ENCODE assay signal across 9 cellular contexts in the genomic region with DNA sequence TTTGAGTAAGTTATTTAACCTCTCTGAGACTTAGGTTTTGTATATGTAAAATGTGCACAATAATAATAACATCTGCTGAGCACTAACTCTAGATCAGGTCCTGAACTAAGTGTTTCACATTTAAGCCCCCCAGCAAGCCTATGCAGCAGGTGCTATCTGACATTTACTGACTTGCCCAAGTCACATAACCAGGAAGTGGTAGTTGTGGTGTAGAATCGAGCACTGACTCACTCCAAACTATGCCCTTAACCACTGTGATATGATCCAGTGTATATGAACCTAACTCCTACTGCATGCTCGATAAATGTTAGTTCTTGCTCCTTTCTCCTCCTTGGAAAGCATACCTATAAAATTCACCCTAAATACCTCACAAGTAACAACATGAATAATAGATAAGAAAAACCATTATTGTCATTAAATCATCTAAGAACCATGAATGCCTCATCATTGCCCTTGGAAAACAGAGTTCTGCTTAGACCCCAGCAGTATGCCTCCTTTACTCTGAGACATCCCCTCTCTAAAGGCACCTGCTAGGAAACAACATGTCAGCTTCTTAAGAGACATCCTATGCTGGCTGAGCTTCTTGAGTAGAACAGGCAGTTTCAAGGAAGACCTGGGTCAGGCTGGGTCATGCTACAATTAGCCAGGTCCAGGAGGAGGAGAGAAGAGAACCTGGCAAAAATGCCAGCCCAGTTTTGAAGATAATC. TPM values are rescaled to one million over a fixed set of nuclear protein-coding genes. Genes with fewer than 3 reads are reported as not detected.
DNase-seq lines count a peak whose midpoint lies in the region; ATAC-seq lines count a peak whose summit lies in the region.
"Had no signal": no experiment of that assay in that cellular context is flagged by ENCODE, and none has a peak within 500 bp of the region (broad histone marks: within the 10 kb centered on the region; RNA-seq: fewer than 3 reads in every experiment).

No MANE protein-coding gene starts in this region.

- peaks cover 40% of the 10 kb centered on the region for H3K27me3 Mint-ChIP-seq in CD4-positive, CD25-positive, alpha-beta regulatory T cell
- peaks cover 57% of the 10 kb centered on the region for H3K27me3 Mint-ChIP-seq in activated T-cell treated with anti-CD3 and anti-CD28 coated beads, Interleukin-2, amount 50 U/mL, for 24 hours

- peak overlapping the region in 2 of 4 donors; percentile 0 to 8 for H3K4me3 Mint-ChIP-seq in CD4-positive, CD25-positive, alpha-beta regulatory T cell
- no peak overlapping the region for H3K4me3 Mint-ChIP-seq in activated T-cell treated with anti-CD3 and anti-CD28 coated beads, Interleukin-2, amount 50 U/mL, for 24 hours
- H3K4me3 Mint-ChIP-seq: dendritic cell treated with granulocyte-macrophage colony-stimulating factor and Interleukin-4, amounts not matched to agents 40 ng/mL and 50 ng/mL, for 4 days had no signal

- H3K27ac Mint-ChIP-seq in CD4-positive, CD25-positive, alpha-beta regulatory T cell, result no peak overlapping the region
- peak overlapping the region; percentile 75 for H3K27ac Mint-ChIP-seq in activated T-cell treated with anti-CD3 and anti-CD28 coated beads, Interleukin-2, amount 50 U/mL, for 24 hours
- H3K27ac Mint-ChIP-seq: dendritic cell treated with granulocyte-macrophage colony-stimulating factor and Interleukin-4, amounts not matched to agents 40 ng/mL and 50 ng/mL, for 4 days had no signal

- H3K36me3 ChIP-seq in CD4-positive, CD25-positive, alpha-beta regulatory T cell (ENCODE audit: control insufficient read depth, insufficient read depth, low read length), result no peaks in the 10 kb centered on the region

- no peak overlapping the region for H3K27ac ChIP-seq in CD4-positive, CD25-positive, alpha-beta regulatory T cell (ENCODE audit: insufficient read depth, low read length, poor library complexity, severe bottlenecking)

- H3K36me3 Mint-ChIP-seq in CD4-positive, CD25-positive, alpha-beta regulatory T cell, result no peaks in the 10 kb centered on the region
- no peaks in the 10 kb centered on the region for H3K36me3 Mint-ChIP-seq in activated T-cell treated with anti-CD3 and anti-CD28 coated beads, Interleukin-2, amount 50 U/mL, for 24 hours (ENCODE audit: low read depth)

- no peaks in the 10 kb centered on the region for H3K9me3 ChIP-seq in CD4-positive, CD25-positive, alpha-beta regulatory T cell (ENCODE audit: control insufficient read depth in 2 of 2, low read length in 2 of 2)

- peaks cover 20% of the 10 kb centered on the region for H3K27me3 ChIP-seq in CD4-positive, CD25-positive, alpha-beta regulatory T cell (ENCODE audit: control insufficient read depth, insufficient read depth, low read length)

- peak in 2 of 3 donors; percentile 19 to 79 for DNase-seq in CD4-positive, CD25-positive, alpha-beta regulatory T cell
- no peak for DNase-seq in activated T-cell treated with anti-CD3 and anti-CD28 coated beads, Interleukin-2, amount 50 U/mL, for 24 hours
- DNase-seq in stimulated activated CD8-positive, alpha-beta memory T cell treated with anti-CD3 and anti-CD28 coated beads, Interleukin-7, amount 100 ng/mL, for 4 hours (ENCODE audit: low read depth in 2 of 2), result peak; percentile 12 to 23
- no peak for DNase-seq in CD1c-positive myeloid dendritic cell (ENCODE audit: extremely low spot score)
- DNase-seq in NCI-H2227 (lab: John Stamatoyannopoulos, UW; ENCODE audit: unreplicated experiment), result no peak
- no peak for DNase-seq in NCI-H1436 treated with DMSO at 0.1 percent for 48 hours (lab: John Stamatoyannopoulos, UW)

- peaks cover 36% of the 10 kb centered on the region for H3K4me1 ChIP-seq in CD4-positive, CD25-positive, alpha-beta regulatory T cell (ENCODE audit: control insufficient read depth, insufficient read depth, low read length, poor library complexity, severe bottlenecking)

- peaks cover 0 to 2% (median 0%) of the 10 kb centered on the region in 7 donors for H3K9me3 Mint-ChIP-seq in CD4-positive, CD25-positive, alpha-beta regulatory T cell
- no peaks in the 10 kb centered on the region for H3K9me3 Mint-ChIP-seq in activated T-cell treated with anti-CD3 and anti-CD28 coated beads, Interleukin-2, amount 50 U/mL, for 24 hours
- H3K9me3 Mint-ChIP-seq: dendritic cell treated with granulocyte-macrophage colony-stimulating factor and Interleukin-4, amounts not matched to agents 40 ng/mL and 50 ng/mL, for 4 days had no signal

- H3K4me3 ChIP-seq in CD4-positive, CD25-positive, alpha-beta regulatory T cell (ENCODE audit: low read depth, low read length), result no peak overlapping the region

- ATAC-seq in CD4-positive, CD25-positive, alpha-beta regulatory T cell (ENCODE audit: low read depth in 2 of 2), result peak; percentile 80 to 82
- ATAC-seq in GM19438 (IDR thresholded peaks at IDR 0.05; ENCODE audit: low read depth, unreplicated experiment), result peak; percentile 68
- peak; percentile 77 for ATAC-seq in HG03432 (IDR thresholded peaks at IDR 0.05; ENCODE audit: unreplicated experiment)

- peaks cover 12 to 42% (median 27%) of the 10 kb centered on the region in 4 donors for H3K4me1 Mint-ChIP-seq in CD4-positive, CD25-positive, alpha-beta regulatory T cell
- H3K4me1 Mint-ChIP-seq in activated T-cell treated with anti-CD3 and anti-CD28 coated beads, Interleukin-2, amount 50 U/mL, for 24 hours (ENCODE audit: low read depth), result peaks cover 46% of the 10 kb centered on the region

RNA-seq across cellular contexts. Expression of gene SHC4, which starts 3.0 kb away (rescaled TPM):
- not detected for total RNA-seq in CD4-positive, CD25-positive, alpha-beta regulatory T cell
- not detected for polyA plus RNA-seq in CD4-positive, CD25-positive, alpha-beta regulatory T cell

Comparison
In these comparisons a context has a peak if more than half of its experiments do, and no peak if none do; other contexts are left out.
1. DNase-seq: peak in CD4-positive, CD25-positive, alpha-beta regulatory T cell (2 of 3) and stimulated activated CD8-positive, alpha-beta memory T cell treated with anti-CD3 and anti-CD28 coated beads, Interleukin-7, amount 100 ng/mL, for 4 hours (2 of 2); none in activated T-cell treated with anti-CD3 and anti-CD28 coated beads, Interleukin-2, amount 50 U/mL, for 24 hours (single experiment), CD1c-positive myeloid dendritic cell (single experiment), NCI-H2227 (single experiment) and NCI-H1436 treated with DMSO at 0.1 percent for 48 hours (single experiment).
2. Peak in every context shown above with its lines, with median percentiles within 50 percentile points of each other: ATAC-seq.